Comparison of ENCODE assay signal across 10 cellular contexts in genomic region chr19:6723108-6723618, GRCh38. TPM values are rescaled to one million over a fixed set of nuclear protein-coding genes. Genes with fewer than 3 reads are reported as not detected.
DNase-seq lines count a peak whose midpoint lies in the region; ATAC-seq, FAIRE-seq and TF ChIP-seq lines count a peak whose summit lies in the region.
"Had no signal": no experiment of that assay in that cellular context is flagged by ENCODE, and none has a peak within 500 bp of the region (broad histone marks: within the 10 kb centered on the region; RNA-seq: fewer than 3 reads in every experiment).

No MANE protein-coding gene starts in this region.

- no CpG with 5 or more reads among the region's 13 CpGs for WGBS in H9 (ENCODE audit: extremely low coverage, insufficient read length, low lambda C conversion rate)
- 5% methylated on average over 13 of the region's 13 CpGs for WGBS in HepG2 (ENCODE audit: low lambda C conversion rate)

- H2BK15ac ChIP-seq in H9 (ENCODE audit: low read depth, low read length): no peak overlapping the region

- DNase-seq in H9 (no peak), bronchial epithelial cell (ENCODE audit: low read depth) (peak; percentile 36), HepG2 (ENCODE audit: low spot score) (peak; percentile 93), thoracic aorta (ENCODE audit: low spot score) (no peak), NCI-H1930 (lab: John Stamatoyannopoulos, UW) (no peak), H54 (ENCODE audit: insufficient read length, low spot score) (no peak), G401 (ENCODE audit: low spot score) (no peak)
- DNase-seq: activated CD4-positive, alpha-beta memory T cell treated with anti-CD3 and anti-CD28 coated beads for 36 hours; NCI-H1436 had no signal

- no peaks in the 10 kb centered on the region for H3K23me2 ChIP-seq in H9 (ENCODE audit: insufficient read length, low read depth, low read length, poor library complexity, severe bottlenecking)

- no peak overlapping the region for H4K8ac ChIP-seq in H9 (replicated peaks; ENCODE audit: insufficient read length, low read depth, low read length)

- no peak overlapping the region for H4K5ac ChIP-seq in H9 (ENCODE audit: insufficient read length, low read depth, low read length)

- no peak overlapping the region for H3K18ac ChIP-seq in H9 (ENCODE audit: insufficient read length, low read depth, low read length)

- H3K9me3 Mint-ChIP-seq in H9: peaks cover 0 to 2% of the 10 kb centered on the region in 2 experiments; a peak in 1 of 5 replicates
- H3K9me3 Mint-ChIP-seq: activated CD4-positive, alpha-beta memory T cell treated with anti-CD3 and anti-CD28 coated beads for 36 hours had no signal

- TF ChIP-seq EP300 in HepG2 (IDR thresholded peaks at IDR 0.05; ENCODE audit: low read depth in 2 of 2, low read length in 2 of 2) (peak; percentile 38 to 89; a peak in 3 of 4 replicates), HepG2 (CRISPR knock-in tag; IDR thresholded peaks at IDR 0.05; ENCODE audit: borderline replicate concordance) (peak; percentile 90)

- H3K56ac ChIP-seq in H9 (ENCODE audit: insufficient read length, low read depth, low read length): no peak overlapping the region

- intact Hi-C loops in HepG2 (cut with micrococcal nuclease; ENCODE audit: unreplicated experiment): no loop called here

- no peaks in the 10 kb centered on the region for H3K27me3 ChIP-seq in H9 (ENCODE audit: insufficient read depth, low read length)
- no peaks in the 10 kb centered on the region for H3K27me3 ChIP-seq in bronchial epithelial cell (ENCODE audit: control insufficient read depth, insufficient read depth, low read length)
- H3K27me3 ChIP-seq in HepG2 (ENCODE audit: control insufficient read depth in 1 of 2, insufficient read depth in 2 of 2, low read length in 2 of 2): peaks cover 0 to 7% of the 10 kb centered on the region in 2 experiments; a peak in 1 of 5 replicates
- no peaks in the 10 kb centered on the region for H3K27me3 ChIP-seq in thoracic aorta (replicated peaks; ENCODE audit: insufficient read depth)

- H3K27me3 Mint-ChIP-seq in H9 (ENCODE audit: low read depth): no peaks in the 10 kb centered on the region; the same call in 1 of the 2 replicates
- H3K27me3 Mint-ChIP-seq: activated CD4-positive, alpha-beta memory T cell treated with anti-CD3 and anti-CD28 coated beads for 36 hours had no signal

- no peak overlapping the region for H3K14ac ChIP-seq in H9 (ENCODE audit: insufficient read depth, low read length)

- CTCF ChIA-PET in HepG2 (lab: Yijun Ruan, JAX; ENCODE audit: low intra/inter-chr PET ratio, low total read pairs): no interaction called here

- H2BK5ac ChIP-seq in H9 (ENCODE audit: insufficient read length, low read length): no peak overlapping the region

- peak overlapping the region in 1 of 2 experiments; percentile 65; a peak in 1 of 5 replicates for H3K4me3 Mint-ChIP-seq in H9
- H3K4me3 Mint-ChIP-seq: activated CD4-positive, alpha-beta memory T cell treated with anti-CD3 and anti-CD28 coated beads for 36 hours had no signal

- H3T11ph ChIP-seq in H9 (ENCODE audit: low read length): no peak overlapping the region

- H4K20me1 ChIP-seq in H9 (ENCODE audit: control insufficient read depth, insufficient read depth, insufficient read length) (no peaks in the 10 kb centered on the region), HepG2 (ENCODE audit: insufficient read depth, low read length) (peaks cover 18% of the 10 kb centered on the region)

- no peak overlapping the region for H2BK20ac ChIP-seq in H9 (ENCODE audit: low read depth, low read length, poor library complexity, severe bottlenecking)

- H3K9me3 ChIP-seq in H9 (ENCODE audit: control insufficient read depth, low read depth, low read length) (no peaks in the 10 kb centered on the region), HepG2 (ENCODE audit: low read length) (no peaks in the 10 kb centered on the region), thoracic aorta (no peaks in the 10 kb centered on the region)

- H2BK120ac ChIP-seq in H9 (ENCODE audit: low read depth, low read length, poor library complexity, severe bottlenecking): no peak overlapping the region

- no peak overlapping the region for H4K91ac ChIP-seq in H9 (ENCODE audit: insufficient read length, low read depth, low read length)

- no TSS peak for BruUV-seq in HepG2 (replicated peaks; lab: Mats Ljungman, UMichigan)

- TF ChIP-seq POLR2A in HepG2 (IDR thresholded peaks at IDR 0.05; ENCODE audit: insufficient read depth in 1 of 2, low read depth in 2 of 2, low read length in 2 of 2) (no peak), H54 (IDR thresholded peaks at IDR 0.05; ENCODE audit: low read depth, low read length) (no peak)

- POLR2A ChIA-PET in HepG2 (lab: Yijun Ruan, JAX): interaction anchor here (4.8 to 8.0 kb wide), 2 partner anchors 13 to 30 kb away, joined by 83 to 278 read pairs; partner anchors contain the start of gene GPR108

- TF ChIP-seq CTCF in H9 (conservative IDR thresholded peaks at IDR 0.05) (no peak), bronchial epithelial cell (IDR thresholded peaks at IDR 0.05; ENCODE audit: insufficient read depth, low read length, severe bottlenecking) (no peak), HepG2 (CRISPR knock-in tag; IDR thresholded peaks at IDR 0.05) (no peak), thoracic aorta (IDR thresholded peaks at IDR 0.05) (no peak)

- no peak overlapping the region for H2BK12ac ChIP-seq in H9 (ENCODE audit: insufficient read length, low read depth, low read length)

- no peak overlapping the region for H3K27ac ChIP-seq in H9 (ENCODE audit: insufficient read length, low read depth, low read length)
- H3K27ac ChIP-seq in HepG2 (ENCODE audit: extremely low read length, insufficient read depth, low read length): peak overlapping the region; percentile 90
- no peak overlapping the region for H3K27ac ChIP-seq in thoracic aorta

- H3K4me2 ChIP-seq in H9 (ENCODE audit: insufficient read depth, insufficient read length, low read length) (no peak overlapping the region), HepG2 (ENCODE audit: low read depth, low read length) (peak overlapping the region; percentile 78)

- no peak for TF ChIP-seq RAD21 in HepG2 (CRISPR knock-in tag; IDR thresholded peaks at IDR 0.05)

- H3K4me1 ChIP-seq in H9 (ENCODE audit: insufficient read depth, low read length): no peaks in the 10 kb centered on the region; the same call in 1 of the 2 replicates
- H3K4me1 ChIP-seq in HepG2 (ENCODE audit: insufficient read depth, low read length): peaks cover 80% of the 10 kb centered on the region
- H3K4me1 ChIP-seq in thoracic aorta (ENCODE audit: control insufficient read depth in 1 of 2, low read depth in 2 of 2): peaks cover 4 to 5% of the 10 kb centered on the region in 2 donors

- no peak for ATAC-seq in HepG2
- ATAC-seq in thoracic aorta (ENCODE audit: insufficient number of reproducible peaks, low FRiP score, low read depth): no peak
- ATAC-seq in HG02623 (IDR thresholded peaks at IDR 0.05; ENCODE audit: unreplicated experiment): no peak

- peak overlapping the region in 2 of 3 experiments; percentile 60 to 70; a peak in 1 of 7 replicates for H3K27ac Mint-ChIP-seq in H9
- H3K27ac Mint-ChIP-seq: activated CD4-positive, alpha-beta memory T cell treated with anti-CD3 and anti-CD28 coated beads for 36 hours had no signal

- FAIRE-seq in bronchial epithelial cell (lab: Jason Lieb, UNC) (no peak), HepG2 (lab: Jason Lieb, UNC) (peak; percentile 83), H54 (lab: Jason Lieb, UNC) (no peak)

- no peak overlapping the region for H2AFZ ChIP-seq in H9 (ENCODE audit: low read length)
- no peak overlapping the region for H2AFZ ChIP-seq in HepG2 (ENCODE audit: low read length)

- H3K4me1 Mint-ChIP-seq in H9: peaks cover 7 to 35% of the 10 kb centered on the region in 2 experiments

- H3K23ac ChIP-seq in H9 (ENCODE audit: insufficient read length, low read depth, low read length): no peak overlapping the region

- H3K36me3 ChIP-seq in bronchial epithelial cell (ENCODE audit: control insufficient read depth, insufficient read depth, low read length) (no peaks in the 10 kb centered on the region), HepG2 (replicated peaks in 1 of 2; ENCODE audit: control insufficient read depth in 1 of 2, insufficient read depth in 2 of 2, low read length in 2 of 2) (peaks cover 4 to 5% of the 10 kb centered on the region in 2 experiments; a peak in 4 of 5 replicates), thoracic aorta (no peaks in the 10 kb centered on the region)

- in situ Hi-C loops in HepG2 (cut with HindIII; ENCODE audit: extremely low pct_ligation_motif_present, low pct_unique_long_range_greater_than_20kb) (no loop called here), G401 (cut with HindIII; ENCODE audit: low sequenced_read_pairs) (no loop called here)

- H3K36me3 Mint-ChIP-seq in H9 (ENCODE audit: insufficient read depth in 1 of 3, low read depth in 3 of 3): no peaks in the 10 kb centered on the region
- H3K36me3 Mint-ChIP-seq: activated CD4-positive, alpha-beta memory T cell treated with anti-CD3 and anti-CD28 coated beads for 36 hours had no signal

- H3K79me1 ChIP-seq in H9 (ENCODE audit: insufficient read depth, low read depth, low read length, poor library complexity, severe bottlenecking): no peaks in the 10 kb centered on the region

- H3K4ac ChIP-seq in H9 (ENCODE audit: low read depth, low read length): no peak overlapping the region

- no peak overlapping the region for H2AK5ac ChIP-seq in H9 (ENCODE audit: insufficient read length, low read length)

- H3K9ac ChIP-seq in H9 (ENCODE audit: extremely low read depth, insufficient read length, low read length) (no peak overlapping the region), HepG2 (ENCODE audit: insufficient read depth, low read depth, low read length) (peak overlapping the region; percentile 63)

- H3K79me2 ChIP-seq in H9 (ENCODE audit: insufficient read depth, low read length): no peaks in the 10 kb centered on the region
- peaks cover 21% of the 10 kb centered on the region for H3K79me2 ChIP-seq in HepG2 (ENCODE audit: insufficient read depth, low read length)

- H3K4me3 ChIP-seq in bronchial epithelial cell (ENCODE audit: low read depth, low read length) (no peak overlapping the region), HepG2 (replicated peaks in 1 of 3; ENCODE audit: insufficient read depth in 1 of 3, low read depth in 2 of 3, low read length in 3 of 3) (peak overlapping the region in 1 of 3 experiments; percentile 42; a peak in 2 of 6 replicates), thoracic aorta (peak overlapping the region; percentile 14)

RNA-seq across cellular contexts. Expression of gene C3, which starts 2.7 kb away (rescaled TPM):
- total RNA-seq in H9 (2021): 4.9 and 5.9 TPM in 2 replicates
- 1.3 and 4.1 TPM in 2 replicates for total RNA-seq in bronchial epithelial cell
- total RNA-seq in HepG2 (2016; rRNA removed; fragmentation: Illumina TruSeq; extraction: Trizol): 700 and 1,455 TPM in 2 replicates
- 160 and 192 TPM in 2 replicates for total RNA-seq in HepG2 (2016; cell fraction: cytosol; rRNA removed; fragmentation: Illumina TruSeq; extraction: Trizol; ENCODE audit: low read depth)
- 643 and 1,412 TPM in 2 replicates for total RNA-seq in HepG2 (2016; cell fraction: insoluble cytoplasmic fraction; rRNA removed; fragmentation: Illumina TruSeq; extraction: Trizol)
- 268 and 291 TPM in 2 replicates for total RNA-seq in HepG2 (2016; cell fraction: membrane; rRNA removed; fragmentation: Illumina TruSeq; extraction: Trizol)
- 1,410 and 1,846 TPM in 2 replicates for total RNA-seq in HepG2 (2016; cell fraction: nucleus; rRNA removed; fragmentation: Illumina TruSeq; extraction: Trizol)
- 6,272 and 9,798 TPM in 2 replicates for polyA plus RNA-seq in HepG2 (2011; rRNA removed)
- 4,601 and 7,618 TPM in 2 replicates for polyA plus RNA-seq in HepG2 (2011; cell fraction: cytosol; rRNA removed)
- 6,023 and 6,891 TPM in 2 replicates for polyA plus RNA-seq in HepG2 (2011; cell fraction: nucleus; rRNA removed)
- 3,859 and 6,494 TPM in 2 replicates for polyA plus RNA-seq in HepG2 (2012)
- 195 and 210 TPM in 2 replicates for polyA plus RNA-seq in HepG2 (2016; cell fraction: cytosol; fragmentation: Illumina TruSeq; extraction: Trizol; ENCODE audit: low read depth)
- 903 and 1,023 TPM in 2 replicates for polyA plus RNA-seq in HepG2 (2016; cell fraction: insoluble cytoplasmic fraction; fragmentation: Illumina TruSeq; extraction: Trizol; ENCODE audit: low read depth)
- 286 and 340 TPM in 2 replicates for polyA plus RNA-seq in HepG2 (2016; cell fraction: membrane; fragmentation: Illumina TruSeq; extraction: Trizol; ENCODE audit: low read depth)
- 3,631 and 3,793 TPM in 2 replicates for polyA plus RNA-seq in HepG2 (2016; cell fraction: nucleus; fragmentation: Illumina TruSeq; extraction: Trizol; ENCODE audit: insufficient read depth, low read depth)
- 785 and 9,683 TPM in 2 replicates for polyA minus RNA-seq in HepG2 (2011; rRNA and poly(A)+ RNA removed; ENCODE audit: low replicate concordance)
- 2,000 and 4,520 TPM in 2 replicates for polyA minus RNA-seq in HepG2 (2011; cell fraction: cytosol; rRNA and poly(A)+ RNA removed)
- polyA minus RNA-seq in HepG2 (2011; cell fraction: nucleus; rRNA and poly(A)+ RNA removed): 1,680 and 2,385 TPM in 2 replicates
- 100 to 1,000 TPM; 277 to 754 TPM for total RNA-seq in thoracic aorta
- 2.1 and 2.3 TPM in 2 replicates for total RNA-seq in G401 (2014; rRNA removed; shearing (Covaris generic))

RNA-seq across cellular contexts. Expression of gene GPR108, which starts 14.2 kb away (rescaled TPM):
- total RNA-seq in H9 (2021) (38.2 and 39.3 TPM in 2 replicates), bronchial epithelial cell (87.7 and 99.0 TPM in 2 replicates), HepG2 (2016; rRNA removed; fragmentation: Illumina TruSeq; extraction: Trizol) (24.1 and 36.4 TPM in 2 replicates), thoracic aorta (10 to 100 TPM; 32.2 to 84.2 TPM)
- total RNA-seq in HepG2 (2016; cell fraction: cytosol; rRNA removed; fragmentation: Illumina TruSeq; extraction: Trizol; ENCODE audit: low read depth): 38.0 and 46.7 TPM in 2 replicates
- 17.4 and 36.4 TPM in 2 replicates for total RNA-seq in HepG2 (2016; cell fraction: insoluble cytoplasmic fraction; rRNA removed; fragmentation: Illumina TruSeq; extraction: Trizol)
- total RNA-seq in HepG2 (2016; cell fraction: membrane; rRNA removed; fragmentation: Illumina TruSeq; extraction: Trizol): 50.7 and 59.0 TPM in 2 replicates
- total RNA-seq in HepG2 (2016; cell fraction: nucleus; rRNA removed; fragmentation: Illumina TruSeq; extraction: Trizol): 28.9 and 37.5 TPM in 2 replicates
- 63.0 and 69.7 TPM in 2 replicates for polyA plus RNA-seq in HepG2 (2011; rRNA removed)
- 52.1 and 59.5 TPM in 2 replicates for polyA plus RNA-seq in HepG2 (2011; cell fraction: cytosol; rRNA removed)
- 207 and 243 TPM in 2 replicates for polyA plus RNA-seq in HepG2 (2011; cell fraction: nucleus; rRNA removed)
- polyA plus RNA-seq in HepG2 (2012): 28.8 and 45.1 TPM in 2 replicates
- 45.8 and 48.0 TPM in 2 replicates for polyA plus RNA-seq in HepG2 (2016; cell fraction: cytosol; fragmentation: Illumina TruSeq; extraction: Trizol; ENCODE audit: low read depth)
- polyA plus RNA-seq in HepG2 (2016; cell fraction: insoluble cytoplasmic fraction; fragmentation: Illumina TruSeq; extraction: Trizol; ENCODE audit: low read depth): 22.1 and 29.5 TPM in 2 replicates
- 52.9 and 59.3 TPM in 2 replicates for polyA plus RNA-seq in HepG2 (2016; cell fraction: membrane; fragmentation: Illumina TruSeq; extraction: Trizol; ENCODE audit: low read depth)
- 87.3 and 93.9 TPM in 2 replicates for polyA plus RNA-seq in HepG2 (2016; cell fraction: nucleus; fragmentation: Illumina TruSeq; extraction: Trizol; ENCODE audit: insufficient read depth, low read depth)
- 154 and 189 TPM in 2 replicates for polyA minus RNA-seq in HepG2 (2011; rRNA and poly(A)+ RNA removed; ENCODE audit: low replicate concordance)
- polyA minus RNA-seq in HepG2 (2011; cell fraction: cytosol; rRNA and poly(A)+ RNA removed): 18.7 and 18.9 TPM in 2 replicates
- 28.3 and 32.7 TPM in 2 replicates for polyA minus RNA-seq in HepG2 (2011; cell fraction: nucleus; rRNA and poly(A)+ RNA removed)
- total RNA-seq in G401 (2014; rRNA removed; shearing (Covaris generic)): 27.5 and 34.7 TPM in 2 replicates

RNA-seq across cellular contexts. Expression of gene TRIP10, which starts 16.3 kb away (rescaled TPM):
- total RNA-seq in H9 (2021) (54.1 and 56.4 TPM in 2 replicates), bronchial epithelial cell (67.7 and 79.5 TPM in 2 replicates), HepG2 (2016; rRNA removed; fragmentation: Illumina TruSeq; extraction: Trizol) (24.1 and 32.5 TPM in 2 replicates), thoracic aorta (100 to 1,000 TPM in 1 of 2 donors, 10 to 100 TPM in 1; 98.2 to 105 TPM)
- 14.5 and 17.4 TPM in 2 replicates for total RNA-seq in HepG2 (2016; cell fraction: cytosol; rRNA removed; fragmentation: Illumina TruSeq; extraction: Trizol; ENCODE audit: low read depth)
- total RNA-seq in HepG2 (2016; cell fraction: insoluble cytoplasmic fraction; rRNA removed; fragmentation: Illumina TruSeq; extraction: Trizol): 21.0 and 35.2 TPM in 2 replicates
- 24.2 and 24.9 TPM in 2 replicates for total RNA-seq in HepG2 (2016; cell fraction: membrane; rRNA removed; fragmentation: Illumina TruSeq; extraction: Trizol)
- 15.8 and 19.9 TPM in 2 replicates for total RNA-seq in HepG2 (2016; cell fraction: nucleus; rRNA removed; fragmentation: Illumina TruSeq; extraction: Trizol)
- 33.2 and 39.4 TPM in 2 replicates for polyA plus RNA-seq in HepG2 (2011; rRNA removed)
- 27.2 and 31.9 TPM in 2 replicates for polyA plus RNA-seq in HepG2 (2011; cell fraction: cytosol; rRNA removed)
- 93.2 and 99.5 TPM in 2 replicates for polyA plus RNA-seq in HepG2 (2011; cell fraction: nucleus; rRNA removed)
- polyA plus RNA-seq in HepG2 (2012): 45.5 and 60.4 TPM in 2 replicates
- 20.7 and 22.0 TPM in 2 replicates for polyA plus RNA-seq in HepG2 (2016; cell fraction: cytosol; fragmentation: Illumina TruSeq; extraction: Trizol; ENCODE audit: low read depth)
- polyA plus RNA-seq in HepG2 (2016; cell fraction: insoluble cytoplasmic fraction; fragmentation: Illumina TruSeq; extraction: Trizol; ENCODE audit: low read depth): 32.6 and 39.0 TPM in 2 replicates
- 29.2 and 30.7 TPM in 2 replicates for polyA plus RNA-seq in HepG2 (2016; cell fraction: membrane; fragmentation: Illumina TruSeq; extraction: Trizol; ENCODE audit: low read depth)
- polyA plus RNA-seq in HepG2 (2016; cell fraction: nucleus; fragmentation: Illumina TruSeq; extraction: Trizol; ENCODE audit: insufficient read depth, low read depth): 79.8 and 91.2 TPM in 2 replicates
- polyA minus RNA-seq in HepG2 (2011; rRNA and poly(A)+ RNA removed; ENCODE audit: low replicate concordance): 17.1 and 24.3 TPM in 2 replicates
- 14.9 and 15.0 TPM in 2 replicates for polyA minus RNA-seq in HepG2 (2011; cell fraction: cytosol; rRNA and poly(A)+ RNA removed)
- polyA minus RNA-seq in HepG2 (2011; cell fraction: nucleus; rRNA and poly(A)+ RNA removed): 19.4 and 20.3 TPM in 2 replicates
- total RNA-seq in G401 (2014; rRNA removed; shearing (Covaris generic)): 74.8 and 108 TPM in 2 replicates

RNA-seq across cellular contexts. Expression of gene SH2D3A, which starts 44.1 kb away (rescaled TPM):
- total RNA-seq in H9 (2021) (17.9 and 22.0 TPM in 2 replicates), bronchial epithelial cell (69.6 and 88.5 TPM in 2 replicates), HepG2 (2016; rRNA removed; fragmentation: Illumina TruSeq; extraction: Trizol) (0.60 and 1.0 TPM in 2 replicates), thoracic aorta (1 to 10 TPM in 1 of 2 donors, under 1 TPM in 1; 0.68 to 7.1 TPM)
- 0.61 and 1.1 TPM in 2 replicates for total RNA-seq in HepG2 (2016; cell fraction: cytosol; rRNA removed; fragmentation: Illumina TruSeq; extraction: Trizol; ENCODE audit: low read depth)
- total RNA-seq in HepG2 (2016; cell fraction: insoluble cytoplasmic fraction; rRNA removed; fragmentation: Illumina TruSeq; extraction: Trizol): 0.82 and 1.2 TPM in 2 replicates
- total RNA-seq in HepG2 (2016; cell fraction: membrane; rRNA removed; fragmentation: Illumina TruSeq; extraction: Trizol): 1.00 and 1.4 TPM in 2 replicates
- total RNA-seq in HepG2 (2016; cell fraction: nucleus; rRNA removed; fragmentation: Illumina TruSeq; extraction: Trizol): 0.81 and 1.2 TPM in 2 replicates
- polyA plus RNA-seq in HepG2 (2011; rRNA removed): 1.8 and 2.2 TPM in 2 replicates
- polyA plus RNA-seq in HepG2 (2011; cell fraction: cytosol; rRNA removed): 0.97 and 1.7 TPM in 2 replicates
- 2.5 and 3.9 TPM in 2 replicates for polyA plus RNA-seq in HepG2 (2011; cell fraction: nucleus; rRNA removed)
- polyA plus RNA-seq in HepG2 (2012): 1.7 and 1.9 TPM in 2 replicates
- 0.81 and 0.84 TPM in 2 replicates for polyA plus RNA-seq in HepG2 (2016; cell fraction: cytosol; fragmentation: Illumina TruSeq; extraction: Trizol; ENCODE audit: low read depth)
- polyA plus RNA-seq in HepG2 (2016; cell fraction: insoluble cytoplasmic fraction; fragmentation: Illumina TruSeq; extraction: Trizol; ENCODE audit: low read depth): 1.0 and 1.5 TPM in 2 replicates
- 0.56 and 0.95 TPM in 2 replicates for polyA plus RNA-seq in HepG2 (2016; cell fraction: membrane; fragmentation: Illumina TruSeq; extraction: Trizol; ENCODE audit: low read depth)
- 1.2 and 2.2 TPM in 2 replicates for polyA plus RNA-seq in HepG2 (2016; cell fraction: nucleus; fragmentation: Illumina TruSeq; extraction: Trizol; ENCODE audit: insufficient read depth, low read depth)
- polyA minus RNA-seq in HepG2 (2011; rRNA and poly(A)+ RNA removed; ENCODE audit: low replicate concordance): 2.2 and 18.7 TPM in 2 replicates
- polyA minus RNA-seq in HepG2 (2011; cell fraction: cytosol; rRNA and poly(A)+ RNA removed): 0.70 and 0.89 TPM in 2 replicates
- 2.1 and 2.3 TPM in 2 replicates for polyA minus RNA-seq in HepG2 (2011; cell fraction: nucleus; rRNA and poly(A)+ RNA removed)
- 12.2 and 16.1 TPM in 2 replicates for total RNA-seq in G401 (2014; rRNA removed; shearing (Covaris generic))

RNA-seq across cellular contexts. Expression of gene VAV1, which starts 49.3 kb away (rescaled TPM):
- total RNA-seq in H9 (2021) (0.61 and 0.90 TPM in 2 replicates), bronchial epithelial cell (0.51 and 0.53 TPM in 2 replicates), HepG2 (2016; rRNA removed; fragmentation: Illumina TruSeq; extraction: Trizol) (not detected in 2 replicates), thoracic aorta (10 to 100 TPM in 1 of 2 donors, 1 to 10 TPM in 1; 7.6 to 12.2 TPM)
- total RNA-seq in HepG2 (2016; cell fraction: cytosol; rRNA removed; fragmentation: Illumina TruSeq; extraction: Trizol; ENCODE audit: low read depth): not detected in 2 replicates
- total RNA-seq in HepG2 (2016; cell fraction: insoluble cytoplasmic fraction; rRNA removed; fragmentation: Illumina TruSeq; extraction: Trizol): not detected in 2 replicates
- total RNA-seq in HepG2 (2016; cell fraction: membrane; rRNA removed; fragmentation: Illumina TruSeq; extraction: Trizol): not detected in 2 replicates
- not detected in 2 replicates for total RNA-seq in HepG2 (2016; cell fraction: nucleus; rRNA removed; fragmentation: Illumina TruSeq; extraction: Trizol)
- not detected in 2 replicates for polyA plus RNA-seq in HepG2 (2011; rRNA removed)
- not detected in 2 replicates for polyA plus RNA-seq in HepG2 (2011; cell fraction: cytosol; rRNA removed)
- polyA plus RNA-seq in HepG2 (2011; cell fraction: nucleus; rRNA removed): 0.05 TPM in 1 of 2 replicates, not detected in the other
- not detected in 2 replicates for polyA plus RNA-seq in HepG2 (2012)
- polyA plus RNA-seq in HepG2 (2016; cell fraction: cytosol; fragmentation: Illumina TruSeq; extraction: Trizol; ENCODE audit: low read depth): not detected in 2 replicates
- not detected in 2 replicates for polyA plus RNA-seq in HepG2 (2016; cell fraction: insoluble cytoplasmic fraction; fragmentation: Illumina TruSeq; extraction: Trizol; ENCODE audit: low read depth)
- polyA plus RNA-seq in HepG2 (2016; cell fraction: membrane; fragmentation: Illumina TruSeq; extraction: Trizol; ENCODE audit: low read depth): not detected in 2 replicates
- not detected in 2 replicates for polyA plus RNA-seq in HepG2 (2016; cell fraction: nucleus; fragmentation: Illumina TruSeq; extraction: Trizol; ENCODE audit: insufficient read depth, low read depth)
- not detected in 2 replicates for polyA minus RNA-seq in HepG2 (2011; rRNA and poly(A)+ RNA removed; ENCODE audit: low replicate concordance)
- polyA minus RNA-seq in HepG2 (2011; cell fraction: cytosol; rRNA and poly(A)+ RNA removed): not detected in 2 replicates
- polyA minus RNA-seq in HepG2 (2011; cell fraction: nucleus; rRNA and poly(A)+ RNA removed): not detected in 2 replicates
- not detected in 2 replicates for total RNA-seq in G401 (2014; rRNA removed; shearing (Covaris generic))

Comparison
In these comparisons a context has a peak if more than half of its experiments do, and no peak if none do; other contexts are left out.
1. DNase-seq: peak in bronchial epithelial cell (single experiment) and HepG2 (single experiment); none in H9 (single experiment), thoracic aorta (single experiment), NCI-H1930 (0 of 2), H54 (single experiment) and G401 (single experiment).
2. RNA of gene C3, which starts 2.7 kb away (total RNA-seq): 160 to 1,846 TPM in HepG2 and 277 to 754 TPM in thoracic aorta; 4.9 to 5.9 TPM in H9, 2.1 to 2.3 TPM in G401 and 1.3 to 4.1 TPM in bronchial epithelial cell; every median in the first group is over 10 times any median in the second.